In genomic region chr6:122405417-122405816, GRCh38 we compare ENCODE assay signal across 17 cellular contexts. TPM values are rescaled to one million over a fixed set of nuclear protein-coding genes. Genes with fewer than 3 reads are reported as not detected.
DNase-seq lines count a peak whose midpoint lies in the region; ATAC-seq, FAIRE-seq and TF ChIP-seq lines count a peak whose summit lies in the region.
"Had no signal": no experiment of that assay in that cellular context is flagged by ENCODE, and none has a peak within 500 bp of the region (broad histone marks: within the 10 kb centered on the region; RNA-seq: fewer than 3 reads in every experiment).

No MANE protein-coding gene starts in this region.

- peak in 1 of 2 donors; percentile 41 for ATAC-seq in activated T-cell treated with anti-CD3 and anti-CD28 coated beads, Interleukin-2, amount 50 U/mL, for 72 hours (replicated peaks in 1 of 2)
- ATAC-seq in gastrocnemius medialis = no peak
- no peak for ATAC-seq in aorta (ENCODE audit: low FRiP score)

- H3K27ac ChIP-seq in gastrocnemius medialis = peak overlapping the region; percentile 93 to 100 (median 94)
- H3K27ac ChIP-seq in aorta (ENCODE audit: low read depth in 1 of 2, low read length in 2 of 2) = no peak overlapping the region
- H3K27ac ChIP-seq in small intestine (ENCODE audit: low read depth in 1 of 2, low read length in 1 of 2) = no peak overlapping the region
- H3K27ac ChIP-seq: colonic mucosa had no signal

- H3K4me3 ChIP-seq in NB4 (ENCODE audit: low read depth, low read length) = no peak overlapping the region
- no peak overlapping the region for H3K4me3 ChIP-seq in epithelial cell of proximal tubule (ENCODE audit: low read depth, low read length)
- no peak overlapping the region for H3K4me3 ChIP-seq in gastrocnemius medialis
- H3K4me3 ChIP-seq in aorta (ENCODE audit: low read length in 2 of 2) = no peak overlapping the region
- no peak overlapping the region for H3K4me3 ChIP-seq in small intestine (ENCODE audit: low read depth in 1 of 2, low read length in 2 of 2)
- H3K4me3 ChIP-seq: colonic mucosa had no signal

- no peak for TF ChIP-seq CTCF in NB4 (IDR thresholded peaks at IDR 0.05; ENCODE audit: low read depth, low read length)
- peak; percentile 41 for TF ChIP-seq CTCF in epithelial cell of proximal tubule (conservative IDR thresholded peaks at IDR 0.05; ENCODE audit: low read depth, low read length)
- peak in 1 of 5 experiments; percentile 17 for TF ChIP-seq CTCF in gastrocnemius medialis (IDR thresholded peaks at IDR 0.05 in 4 of 5, conservative IDR thresholded peaks at IDR 0.05 in 1 of 5)

- no peak for FAIRE-seq in small intestine (lab: Jason Lieb, UNC)
- FAIRE-seq: urothelium cell line had no signal

- peaks cover 2% of the 10 kb centered on the region in 2 donors for H3K9me3 Mint-ChIP-seq in activated T-cell treated with anti-CD3 and anti-CD28 coated beads, Interleukin-2, amount 50 U/mL, for 72 hours

- H3K27me3 Mint-ChIP-seq in activated T-cell treated with anti-CD3 and anti-CD28 coated beads, Interleukin-2, amount 50 U/mL, for 72 hours (ENCODE audit: low read depth) = no peaks in the 10 kb centered on the region

- no peak overlapping the region for H3K4me3 Mint-ChIP-seq in activated T-cell treated with anti-CD3 and anti-CD28 coated beads, Interleukin-2, amount 50 U/mL, for 72 hours
- H3K4me3 Mint-ChIP-seq: T-helper 1 cell treated with Interleukin-12 subunit alpha and Interleukin-12 subunit beta and Interleukin-4 antibody, amounts not matched to agents 30 μg/mL and 1 μg/mL, for 36 hours had no signal

- WGBS in aorta, 2 donors = 86 to 92% methylated on average over 1 of the region's 1 CpG
- 92 to 100% (median 93%) methylated on average over 1 of the region's 1 CpG for WGBS in small intestine, 3 donors

- TF ChIP-seq POLR2A in NB4 (IDR thresholded peaks at IDR 0.05; ENCODE audit: extremely low read depth, insufficient read length) = no peak
- TF ChIP-seq POLR2A in gastrocnemius medialis (IDR thresholded peaks at IDR 0.05) = no peak

- peaks cover 90% of the 10 kb centered on the region for H3K4me1 Mint-ChIP-seq in activated T-cell treated with anti-CD3 and anti-CD28 coated beads, Interleukin-2, amount 50 U/mL, for 72 hours (ENCODE audit: low read depth)

- in situ Hi-C loops in gastrocnemius medialis (cut with MboI; ENCODE audit: low sequenced_read_pairs in 4 of 4) = no loop called here

- DNase-seq in activated T-cell treated with anti-CD3 and anti-CD28 coated beads, Interleukin-2, amount 50 U/mL, for 72 hours = no peak
- no peak for DNase-seq in activated T-cell treated with anti-CD3 and anti-CD28 coated beads, Interleukin-2, amount 50 U/mL, for 1 hour
- DNase-seq in NB4 (ENCODE audit: low read depth) = peak; percentile 9
- DNase-seq in epithelial cell of proximal tubule (ENCODE audit: low read depth) = no peak
- DNase-seq in gastrocnemius medialis = no peak
- no peak for DNase-seq in amygdala (lab: John Stamatoyannopoulos, UW)
- no peak for DNase-seq in aorta
- no peak for DNase-seq in small intestine
- DNase-seq: activated CD4-positive, alpha-beta T cell treated with anti-CD3 and anti-CD28 coated beads, Interleukin-2, amount 50 U/mL, for 4 hours; activated gamma-delta T cell treated with Interleukin-2 at 50 U/mL for 16 hours; colonic mucosa; GF-D8; NCI-H345; nucleus accumbens; stimulated activated CD8-positive, alpha-beta memory T cell treated with anti-CD3 and anti-CD28 coated beads, Interleukin-4, amount 100 ng/mL, for 48 hours had no signal

- peak overlapping the region; percentile 27 for H3K27ac Mint-ChIP-seq in activated T-cell treated with anti-CD3 and anti-CD28 coated beads, Interleukin-2, amount 50 U/mL, for 72 hours
- H3K27ac Mint-ChIP-seq: T-helper 1 cell treated with Interleukin-12 subunit alpha and Interleukin-12 subunit beta and Interleukin-4 antibody, amounts not matched to agents 30 μg/mL and 1 μg/mL, for 36 hours had no signal

- H3K36me3 ChIP-seq in gastrocnemius medialis (no peaks in the 10 kb centered on the region), aorta (ENCODE audit: control insufficient read depth in 1 of 2, insufficient read depth in 2 of 2, low read length in 1 of 2) (no peaks in the 10 kb centered on the region), small intestine (ENCODE audit: control insufficient read depth in 2 of 2, insufficient read depth in 2 of 2, low read length in 2 of 2) (no peaks in the 10 kb centered on the region)
- H3K36me3 ChIP-seq: colonic mucosa had no signal

- peaks cover 1 to 11% of the 10 kb centered on the region in 2 donors for H3K36me3 Mint-ChIP-seq in activated T-cell treated with anti-CD3 and anti-CD28 coated beads, Interleukin-2, amount 50 U/mL, for 72 hours (ENCODE audit: insufficient read depth in 2 of 2)

- H3K9me3 ChIP-seq in gastrocnemius medialis = no peaks in the 10 kb centered on the region
- no peaks in the 10 kb centered on the region for H3K9me3 ChIP-seq in aorta (ENCODE audit: control insufficient read depth, low read length)
- no peaks in the 10 kb centered on the region for H3K9me3 ChIP-seq in small intestine (ENCODE audit: control insufficient read depth, low read depth)
- H3K9me3 ChIP-seq: colonic mucosa had no signal

- intact Hi-C loops in gastrocnemius medialis (cut with DNase I; ENCODE audit: low total_unique reads) = loop anchor here (10.0 kb wide), 1 partner anchor 621 kb away; no protein-coding TSS in a partner anchor
- intact Hi-C loops in aorta (cut with DNase I) = no loop called here

- H3K27me3 ChIP-seq in gastrocnemius medialis = no peaks in the 10 kb centered on the region
- no peaks in the 10 kb centered on the region for H3K27me3 ChIP-seq in aorta (ENCODE audit: control insufficient read depth in 1 of 2, insufficient read depth in 2 of 2, low read length in 1 of 2)
- no peaks in the 10 kb centered on the region for H3K27me3 ChIP-seq in small intestine (ENCODE audit: control insufficient read depth in 2 of 2, insufficient read depth in 2 of 2, low read length in 2 of 2)
- H3K27me3 ChIP-seq: colonic mucosa had no signal

- H3K4me1 ChIP-seq in gastrocnemius medialis (peaks cover 62 to 90% of the 10 kb centered on the region in 2 donors), aorta (ENCODE audit: control insufficient read depth in 1 of 2, insufficient read depth in 2 of 2, low read length in 2 of 2) (peaks cover 0 to 4% of the 10 kb centered on the region in 2 donors), small intestine (ENCODE audit: control insufficient read depth in 2 of 2, insufficient read depth in 1 of 2, low read depth in 1 of 2, low read length in 1 of 2) (peaks cover 0 to 9% of the 10 kb centered on the region in 2 donors)

RNA-seq across cellular contexts. Expression of gene HSF2, which starts 6.0 kb away (rescaled TPM):
- total RNA-seq in activated T-cell treated with anti-CD3 and anti-CD28 coated beads, Interleukin-2, amount 50 U/mL, for 72 hours = 10 to 100 TPM; 15.1 to 20.0 TPM
- total RNA-seq in epithelial cell of proximal tubule (17.1 and 20.5 TPM in 2 replicates), gastrocnemius medialis (10 to 100 TPM; 44.2 to 92.1 (median 68.3) TPM), aorta (10 to 100 TPM; 11.4 to 13.9 TPM)
- polyA plus RNA-seq in aorta (1 to 10 TPM; 6.8 to 9.8 TPM), small intestine (1 to 10 TPM; 5.4 to 6.9 (median 6.1) TPM)

Comparison
In these comparisons a context has a peak if more than half of its experiments do, and no peak if none do; other contexts are left out.
1. H3K27ac ChIP-seq: peak in gastrocnemius medialis (4 of 4); none in aorta (0 of 2) and small intestine (0 of 2).